ENCODE assay signal across 12 cellular contexts in genomic region chr12:998020-998874, GRCh38. TPM values are rescaled to one million over a fixed set of nuclear protein-coding genes. Genes with fewer than 3 reads are reported as not detected.
DNase-seq lines count a peak whose midpoint lies in the region; ATAC-seq, FAIRE-seq and TF ChIP-seq lines count a peak whose summit lies in the region.
"Had no signal": no experiment of that assay in that cellular context is flagged by ENCODE, and none has a peak within 500 bp of the region (broad histone marks: within the 10 kb centered on the region; RNA-seq: fewer than 3 reads in every experiment).

No MANE protein-coding gene starts in this region.

- no peak overlapping the region for H3K4me3 ChIP-seq in K562
- H3K4me3 ChIP-seq in sigmoid colon, result no peak overlapping the region

- 64% methylated on average over 6 of the region's 6 CpGs for WGBS in K562 (ENCODE audit: insufficient coverage, low coverage, missing lambda C conversion rate)
- WGBS in sigmoid colon, 2 donors, result 81 to 91% methylated on average over 6 of the region's 6 CpGs

- TF ChIP-seq EP300 in K562 (IDR thresholded peaks at IDR 0.05; ENCODE audit: low read length), result no peak
- no peak for TF ChIP-seq EP300 in sigmoid colon (IDR thresholded peaks at IDR 0.05)

- POLR2A ChIA-PET in K562 (lab: Yijun Ruan, JAX), result no interaction called here

- H3K9me1 ChIP-seq in K562 (ENCODE audit: control insufficient read depth, insufficient read depth, low read length), result no peaks in the 10 kb centered on the region

- in situ Hi-C loops in K562 (cut with MboI), result no loop called here

- H3K27ac ChIP-seq in K562 (ENCODE audit: extremely low read depth, low read depth, low read length) (no peak overlapping the region), sigmoid colon (peak overlapping the region in 2 of 4 donors; percentile 2 to 31)

- H3K36me3 Mint-ChIP-seq in stimulated activated effector memory CD8-positive, alpha-beta T cell treated with anti-CD3 and anti-CD28 coated beads, Interleukin-12 subunit alpha, Interleukin-12 subunit beta, amount 100 ng/mL, for 72 hours, result no peaks in the 10 kb centered on the region

- no peak for TF ChIP-seq POLR2A in K562 (conservative IDR thresholded peaks at IDR 0.05)
- TF ChIP-seq POLR2A in sigmoid colon (IDR thresholded peaks at IDR 0.05), result no peak

- no peak overlapping the region for H2AFZ ChIP-seq in K562 (ENCODE audit: low read depth, low read length)

- peaks cover 0 to 5% of the 10 kb centered on the region in 2 experiments; a peak in 1 of 5 replicates for H3K4me1 ChIP-seq in K562 (replicated peaks in 1 of 2; ENCODE audit: control insufficient read depth in 2 of 2, insufficient read depth in 2 of 2, low read length in 2 of 2)
- peaks cover 0 to 22% (median 16%) of the 10 kb centered on the region in 4 donors for H3K4me1 ChIP-seq in sigmoid colon

- ATAC-seq in GM19351 (IDR thresholded peaks at IDR 0.05; ENCODE audit: unreplicated experiment) (peak; percentile 75), HG03045 (IDR thresholded peaks at IDR 0.05; ENCODE audit: unreplicated experiment) (peak; percentile 72), K562 (peak; percentile 38; the same call in 1 of the 3 replicates)
- ATAC-seq in stimulated activated effector memory CD8-positive, alpha-beta T cell treated with anti-CD3 and anti-CD28 coated beads, Interleukin-12 subunit alpha, Interleukin-12 subunit beta, amount 100 ng/mL, for 72 hours, result no peak

- peaks cover 21% of the 10 kb centered on the region for H3K4me1 Mint-ChIP-seq in stimulated activated effector memory CD8-positive, alpha-beta T cell treated with anti-CD3 and anti-CD28 coated beads, Interleukin-12 subunit alpha, Interleukin-12 subunit beta, amount 100 ng/mL, for 72 hours

- H3K27me3 ChIP-seq in K562 (ENCODE audit: control insufficient read depth in 2 of 2, insufficient read depth in 2 of 2, low read length in 2 of 2) (no peaks in the 10 kb centered on the region), sigmoid colon (no peaks in the 10 kb centered on the region)

- H3K9me3 Mint-ChIP-seq in stimulated activated effector memory CD8-positive, alpha-beta T cell treated with anti-CD3 and anti-CD28 coated beads, Interleukin-12 subunit alpha, Interleukin-12 subunit beta, amount 100 ng/mL, for 72 hours, result no peaks in the 10 kb centered on the region

- intact Hi-C loops in K562 (cut with micrococcal nuclease), result no loop called here
- intact Hi-C loops in sigmoid colon (cut with DNase I), result no loop called here

- no peak overlapping the region for H3K4me3 Mint-ChIP-seq in stimulated activated effector memory CD8-positive, alpha-beta T cell treated with anti-CD3 and anti-CD28 coated beads, Interleukin-12 subunit alpha, Interleukin-12 subunit beta, amount 100 ng/mL, for 72 hours

- peaks cover 4% of the 10 kb centered on the region; the same call in 1 of the 2 replicates for H4K20me1 ChIP-seq in K562 (replicated peaks; ENCODE audit: control insufficient read depth, insufficient read depth, low read length)

- H3K36me3 ChIP-seq in K562 (ENCODE audit: control insufficient read depth, insufficient read depth, low read length) (no peaks in the 10 kb centered on the region), sigmoid colon (peaks cover 0 to 3% (median 0%) of the 10 kb centered on the region in 4 donors)

- TF ChIP-seq CTCF in K562 (IDR thresholded peaks at IDR 0.05 in 2 of 3, conservative IDR thresholded peaks at IDR 0.05 in 1 of 3; ENCODE audit: insufficient read depth in 2 of 3, low read depth in 1 of 3, low read length in 3 of 3) (no peak), sigmoid colon (IDR thresholded peaks at IDR 0.05) (no peak)

- CTCF ChIA-PET in K562 (lab: Yijun Ruan, JAX; ENCODE audit: low intra/inter-chr PET ratio), result no interaction called here

- H3K9ac ChIP-seq in K562 (ENCODE audit: insufficient read depth in 1 of 2, low read depth in 2 of 2, low read length in 2 of 2), result no peak overlapping the region

- BruUV-seq in K562 (replicated peaks; lab: Mats Ljungman, UMichigan), result no TSS peak

- peak; percentile 15 for FAIRE-seq in K562 (lab: Jason Lieb, UNC)
- FAIRE-seq: H1 had no signal

- no peaks in the 10 kb centered on the region for H3K9me3 ChIP-seq in K562 (replicated peaks; ENCODE audit: control insufficient read depth, insufficient read depth, low read depth, low read length)
- H3K9me3 ChIP-seq in sigmoid colon, result no peaks in the 10 kb centered on the region

- H3K27ac Mint-ChIP-seq in stimulated activated effector memory CD8-positive, alpha-beta T cell treated with anti-CD3 and anti-CD28 coated beads, Interleukin-12 subunit alpha, Interleukin-12 subunit beta, amount 100 ng/mL, for 72 hours, result no peak overlapping the region
- H3K27ac Mint-ChIP-seq: progenitor cell of endocrine pancreas had no signal

- no peak for TF ChIP-seq RAD21 in K562 (CRISPR knock-in tag; conservative IDR thresholded peaks at IDR 0.05 in 1 of 2, IDR thresholded peaks at IDR 0.05 in 1 of 2)

- peaks cover 11% of the 10 kb centered on the region for H3K79me2 ChIP-seq in K562 (ENCODE audit: control insufficient read depth, insufficient read depth, low read length)

- DNase-seq in K562 (ENCODE audit: extremely low read depth in 1 of 4, low spot score in 3 of 4) (no peak), renal cortical epithelial cell (ENCODE audit: low read depth) (peak; percentile 52), sigmoid colon (no peak)
- no peak for DNase-seq in stimulated activated effector memory CD8-positive, alpha-beta T cell treated with anti-CD3 and anti-CD28 coated beads, Interleukin-12 subunit alpha, Interleukin-12 subunit beta, amount 100 ng/mL, for 72 hours (ENCODE audit: low spot score in 2 of 2)
- no peak for DNase-seq in stimulated activated CD4-positive, alpha-beta T cell treated with anti-CD3 and anti-CD28 coated beads, Interleukin-2, amount 100 ng/mL, for 24 hours
- no peak for DNase-seq in stimulated activated CD4-positive, alpha-beta T cell treated with anti-CD3 and anti-CD28 coated beads, Interleukin-15, amount 100 ng/mL, for 24 hours
- DNase-seq: activated gamma-delta T cell; effector memory CD4-positive, alpha-beta T cell had no signal

- H3K4me2 ChIP-seq in K562 (ENCODE audit: insufficient read depth, low read length), result no peak overlapping the region

TF ChIP-seq in K562, 482 proteins besides CTCF, POLR2A, EP300 and RAD21:
- TF ChIP-seq RBM15 (IDR thresholded peaks at IDR 0.05; ENCODE audit: insufficient read depth, low read length) (no peak), IRF2 (CRISPR knock-in tag; IDR thresholded peaks at IDR 0.05) (no peak), SAFB (IDR thresholded peaks at IDR 0.05; ENCODE audit: borderline replicate concordance, low read depth, low read length) (no peak), SMARCA5 (IDR thresholded peaks at IDR 0.05) (no peak), ZNF12 (CRISPR knock-in tag; IDR thresholded peaks at IDR 0.05) (no peak), DDX20 (tag; IDR thresholded peaks at IDR 0.05; ENCODE audit: low read depth) (no peak), CEBPB (tag; IDR thresholded peaks at IDR 0.05) (peak; percentile 71), CREBBP (IDR thresholded peaks at IDR 0.05; ENCODE audit: low read depth, low read length) (no peak), SOX6 (IDR thresholded peaks at IDR 0.05) (peak; percentile 48; the same call in 1 of the 2 replicates)

RNA-seq across cellular contexts. Expression of gene ERC1, which starts 7.2 kb away (rescaled TPM):
- total RNA-seq in K562 (2011; cell fraction: chromatin; rRNA removed; ENCODE audit: low replicate concordance), result 35.9 and 86.9 TPM in 2 replicates
- total RNA-seq in K562 (2011; cell fraction: nucleolus; rRNA removed), result 9.8 and 11.2 TPM in 2 replicates
- 26.0 and 26.7 TPM in 2 replicates for total RNA-seq in K562 (2011; cell fraction: nucleoplasm; rRNA removed)
- total RNA-seq in K562 (2014; rRNA removed), result 3.3 and 4.8 TPM in 2 replicates
- 6.3 and 8.3 TPM in 2 replicates for total RNA-seq in K562 (2014; rRNA removed; fragmentation: Illumina TruSeq; extraction: Trizol)
- 5.8 and 7.1 TPM in 2 replicates for total RNA-seq in K562 (2015; rRNA removed; fragmentation: Illumina TruSeq; extraction: Trizol)
- 10.9 and 11.8 TPM in 2 replicates for total RNA-seq in K562 (2021)
- 2.6 and 2.7 TPM in 2 replicates for polyA plus RNA-seq in K562 (2011; rRNA removed)
- polyA plus RNA-seq in K562 (2011; cell fraction: cytosol; rRNA removed), result 2.0 and 2.8 TPM in 2 replicates
- 8.0 and 9.7 TPM in 2 replicates for polyA plus RNA-seq in K562 (2011; cell fraction: nucleus; rRNA removed)
- polyA plus RNA-seq in K562 (2012), result 3.7 and 4.3 TPM in 2 replicates
- polyA plus RNA-seq in K562 (2014; fragmentation: Illumina TruSeq; extraction: Trizol), result 5.4 and 6.1 TPM in 2 replicates
- polyA plus RNA-seq in K562 (2014; fragmentation: Nextera tagmentation; extraction: Ambion mirVana), result 1 to 10 TPM in 1 of 2 experiments, under 1 TPM in 1; 0.74 to 1.4 TPM
- 2.5 and 3.2 TPM in 2 replicates for polyA plus RNA-seq in K562 (2014; rRNA removed)
- polyA minus RNA-seq in K562 (2011; rRNA and poly(A)+ RNA removed), result 20.2 and 24.2 TPM in 2 replicates
- 8.2 and 9.1 TPM in 2 replicates for polyA minus RNA-seq in K562 (2011; cell fraction: cytosol; rRNA and poly(A)+ RNA removed)
- 11.0 and 16.6 TPM in 2 replicates for polyA minus RNA-seq in K562 (2011; cell fraction: nucleus; rRNA and poly(A)+ RNA removed)
- total RNA-seq in renal cortical epithelial cell, result 21.0 and 79.3 TPM in 2 replicates
- total RNA-seq in sigmoid colon, result 10 to 100 TPM; 34.6 to 97.8 (median 42.4) TPM
- polyA plus RNA-seq in sigmoid colon, result 10 to 100 TPM in 1 of 3 donors, 1 to 10 TPM in 2; 5.4 to 11.1 (median 8.6) TPM

RNA-seq across cellular contexts. Expression of gene RAD52, which starts 48.8 kb away (rescaled TPM):
- total RNA-seq in K562 (2011; cell fraction: chromatin; rRNA removed; ENCODE audit: low replicate concordance), result 48.0 and 54.7 TPM in 2 replicates
- total RNA-seq in K562 (2011; cell fraction: nucleolus; rRNA removed), result 28.0 and 33.7 TPM in 2 replicates
- total RNA-seq in K562 (2011; cell fraction: nucleoplasm; rRNA removed), result 24.4 and 32.5 TPM in 2 replicates
- total RNA-seq in K562 (2014; rRNA removed), result 8.6 and 8.7 TPM in 2 replicates
- total RNA-seq in K562 (2014; rRNA removed; fragmentation: Illumina TruSeq; extraction: Trizol), result 9.3 and 9.9 TPM in 2 replicates
- 11.8 TPM in 2 replicates for total RNA-seq in K562 (2015; rRNA removed; fragmentation: Illumina TruSeq; extraction: Trizol)
- 7.6 and 9.8 TPM in 2 replicates for total RNA-seq in K562 (2021)
- polyA plus RNA-seq in K562 (2011; rRNA removed), result 12.3 and 13.5 TPM in 2 replicates
- polyA plus RNA-seq in K562 (2011; cell fraction: cytosol; rRNA removed), result 6.3 TPM in 2 replicates
- 62.4 and 63.4 TPM in 2 replicates for polyA plus RNA-seq in K562 (2011; cell fraction: nucleus; rRNA removed)
- 5.8 and 6.2 TPM in 2 replicates for polyA plus RNA-seq in K562 (2012)
- 7.2 and 10.1 TPM in 2 replicates for polyA plus RNA-seq in K562 (2014; fragmentation: Illumina TruSeq; extraction: Trizol)
- polyA plus RNA-seq in K562 (2014; fragmentation: Nextera tagmentation; extraction: Ambion mirVana), result 1 to 10 TPM; 1.3 to 1.6 TPM
- 11.0 and 15.9 TPM in 2 replicates for polyA plus RNA-seq in K562 (2014; rRNA removed)
- 28.1 and 37.1 TPM in 2 replicates for polyA minus RNA-seq in K562 (2011; rRNA and poly(A)+ RNA removed)
- polyA minus RNA-seq in K562 (2011; cell fraction: cytosol; rRNA and poly(A)+ RNA removed), result 7.4 and 10.3 TPM in 2 replicates
- polyA minus RNA-seq in K562 (2011; cell fraction: nucleus; rRNA and poly(A)+ RNA removed), result 12.7 and 31.8 TPM in 2 replicates
- total RNA-seq in renal cortical epithelial cell, result 11.6 and 18.4 TPM in 2 replicates
- 10 to 100 TPM; 12.8 to 41.8 (median 18.5) TPM for total RNA-seq in sigmoid colon
- 10 to 100 TPM in 2 of 3 donors, 1 to 10 TPM in 1; 6.0 to 13.8 (median 10.4) TPM for polyA plus RNA-seq in sigmoid colon
